21 cellular contexts compared by ENCODE assay signal in the genomic region with DNA sequence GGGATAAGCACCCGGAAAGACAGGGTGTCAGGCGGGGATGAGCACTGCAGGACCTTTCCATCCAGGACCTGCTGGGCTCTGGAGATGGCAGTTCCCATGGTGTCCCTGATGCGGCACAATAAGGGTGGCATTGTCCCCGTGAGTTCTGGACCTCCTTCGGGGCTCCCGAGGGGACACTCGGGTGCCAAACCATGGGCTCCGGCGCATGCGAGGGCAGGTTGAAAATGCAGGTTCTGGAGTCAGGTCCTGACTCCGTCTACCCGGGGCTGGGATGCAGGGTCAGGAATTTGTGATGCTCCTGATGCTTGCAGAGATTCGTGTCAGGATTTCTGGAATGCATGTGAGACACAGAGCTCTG. TPM values are rescaled to one million over a fixed set of nuclear protein-coding genes. Genes with fewer than 3 reads are reported as not detected.
DNase-seq lines count a peak whose midpoint lies in the region; ATAC-seq and TF ChIP-seq lines count a peak whose summit lies in the region.
"Had no signal": no experiment of that assay in that cellular context is flagged by ENCODE, and none has a peak within 500 bp of the region (broad histone marks: within the 10 kb centered on the region; RNA-seq: fewer than 3 reads in every experiment).

No MANE protein-coding gene starts in this region.

- no peak for TF ChIP-seq CTCF in coronary artery (IDR thresholded peaks at IDR 0.05)

- peak; percentile 23 for DNase-seq in activated CD8-positive, alpha-beta memory T cell treated with anti-CD3 and anti-CD28 coated beads, Interleukin-2, amount 10 ng/mL, durations not matched to agents 7 days and 5 days
- no peak for DNase-seq in activated CD8-positive, alpha-beta memory T cell treated with anti-CD3 and anti-CD28 coated beads, Interleukin-2, amount 50 U/mL, for 48 hours
- peak; percentile 53 for DNase-seq in coronary artery (ENCODE audit: low spot score)
- DNase-seq in left lobe of liver (ENCODE audit: low spot score) = peak; percentile 36
- DNase-seq in NCI-H1694 (lab: John Stamatoyannopoulos, UW) = no peak
- no peak for DNase-seq in GM19240 (ENCODE audit: insufficient read length, low spot score)
- DNase-seq: Caco-2; CD4-positive, CD25-positive, alpha-beta regulatory T cell; DMS153; DND-41; H9 had no signal

- no peak overlapping the region for H3K4me3 Mint-ChIP-seq in activated CD8-positive, alpha-beta memory T cell treated with anti-CD3 and anti-CD28 coated beads, Interleukin-2, amount 10 ng/mL, durations not matched to agents 7 days and 5 days
- H3K4me3 Mint-ChIP-seq: B cell; CD8-positive, alpha-beta T cell; GM23338; H9 had no signal

- no peaks in the 10 kb centered on the region for H3K4me1 Mint-ChIP-seq in activated CD8-positive, alpha-beta memory T cell treated with anti-CD3 and anti-CD28 coated beads, Interleukin-2, amount 10 ng/mL, durations not matched to agents 7 days and 5 days
- H3K4me1 Mint-ChIP-seq: B cell; CD4-positive, CD25-positive, alpha-beta regulatory T cell; GM23338; H9 had no signal

- no peak overlapping the region for H3K27ac Mint-ChIP-seq in activated CD8-positive, alpha-beta memory T cell treated with anti-CD3 and anti-CD28 coated beads, Interleukin-2, amount 10 ng/mL, durations not matched to agents 7 days and 5 days
- H3K27ac Mint-ChIP-seq: B cell; CD4-positive, CD25-positive, alpha-beta regulatory T cell; CD8-positive, alpha-beta T cell; GM23338; H9 had no signal

- H3K27ac ChIP-seq in coronary artery = no peak overlapping the region
- H3K27ac ChIP-seq: BLaER1, C4-2B had no signal

- no peak for ATAC-seq in activated CD8-positive, alpha-beta memory T cell treated with anti-CD3 and anti-CD28 coated beads, Interleukin-2, amount 10 ng/mL, durations not matched to agents 7 days and 5 days
- ATAC-seq in left lobe of liver = no peak
- ATAC-seq in HG02884 (IDR thresholded peaks at IDR 0.05; ENCODE audit: unreplicated experiment) = no peak
- ATAC-seq: CD8-positive, alpha-beta T cell; GM23338; HCT116 had no signal

- CTCF ChIA-PET in activated CD8-positive, alpha-beta memory T cell treated with anti-CD3 and anti-CD28 coated beads, Interleukin-2, amount 10 ng/mL, durations not matched to agents 7 days and 5 days (lab: Charles Lee) = no interaction called here

- no peaks in the 10 kb centered on the region for H3K9me3 Mint-ChIP-seq in activated CD8-positive, alpha-beta memory T cell treated with anti-CD3 and anti-CD28 coated beads, Interleukin-2, amount 10 ng/mL, durations not matched to agents 7 days and 5 days (ENCODE audit: low read depth)
- H3K9me3 Mint-ChIP-seq: CD8-positive, alpha-beta T cell; GM23338; H9 had no signal

- no peak overlapping the region for H3K4me3 ChIP-seq in coronary artery
- H3K4me3 ChIP-seq: BLaER1, GM23338 had no signal

- no peaks in the 10 kb centered on the region for H3K36me3 Mint-ChIP-seq in activated CD8-positive, alpha-beta memory T cell treated with anti-CD3 and anti-CD28 coated beads, Interleukin-2, amount 10 ng/mL, durations not matched to agents 7 days and 5 days
- H3K36me3 Mint-ChIP-seq: CD4-positive, CD25-positive, alpha-beta regulatory T cell; CD8-positive, alpha-beta T cell had no signal

- peaks cover 4% of the 10 kb centered on the region for H3K27me3 Mint-ChIP-seq in activated CD8-positive, alpha-beta memory T cell treated with anti-CD3 and anti-CD28 coated beads, Interleukin-2, amount 10 ng/mL, durations not matched to agents 7 days and 5 days

RNA-seq across cellular contexts. Expression of a gene that starts 0.7 kb away (rescaled TPM):
- not detected for total RNA-seq in activated CD8-positive, alpha-beta memory T cell treated with anti-CD3 and anti-CD28 coated beads, Interleukin-2, amount 10 ng/mL, durations not matched to agents 7 days and 5 days
- total RNA-seq in left lobe of liver = 95.7 TPM
- total RNA-seq: A172; A673; B cell; Caco-2; CD4-positive, CD25-positive, alpha-beta regulatory T cell; CD8-positive, alpha-beta T cell; GM23338; H4; H9 had no signal

RNA-seq across cellular contexts. Expression of a gene that starts 36.4 kb away (rescaled TPM):
- total RNA-seq in activated CD8-positive, alpha-beta memory T cell treated with anti-CD3 and anti-CD28 coated beads, Interleukin-2, amount 10 ng/mL, durations not matched to agents 7 days and 5 days = not detected
- total RNA-seq in left lobe of liver = 0.93 TPM
- total RNA-seq: A172; A673; Caco-2; CD4-positive, CD25-positive, alpha-beta regulatory T cell; GM23338; H4; H9 had no signal

Comparison
In these comparisons a context has a peak if more than half of its experiments do, and no peak if none do; other contexts are left out.
1. DNase-seq: peak in activated CD8-positive, alpha-beta memory T cell treated with anti-CD3 and anti-CD28 coated beads, Interleukin-2, amount 10 ng/mL, durations not matched to agents 7 days and 5 days (single experiment), coronary artery (single experiment) and left lobe of liver (single experiment); none in activated CD8-positive, alpha-beta memory T cell treated with anti-CD3 and anti-CD28 coated beads, Interleukin-2, amount 50 U/mL, for 48 hours (single experiment), NCI-H1694 (single experiment) and GM19240 (single experiment).
2. RNA of a gene that starts 0.7 kb away (total RNA-seq): 95.7 TPM in left lobe of liver (single experiment); not detected in activated CD8-positive, alpha-beta memory T cell treated with anti-CD3 and anti-CD28 coated beads, Interleukin-2, amount 10 ng/mL, durations not matched to agents 7 days and 5 days; every median in the first group is over 10 times any median in the second.